8 cellular contexts compared by ENCODE assay signal in genomic region chr9:83956288-83957028, GRCh38. TPM values are rescaled to one million over a fixed set of nuclear protein-coding genes. Genes with fewer than 3 reads are reported as not detected.
A peak's percentile ranks its signal among the peaks of the same experiment; 100 is the strongest.
DNase-seq lines count a peak whose midpoint lies in the region; ATAC-seq and TF ChIP-seq lines count a peak whose summit lies in the region.

No MANE protein-coding gene starts in this region.

- WGBS in testis, 2 donors, result 0 to 1% methylated on average over 32 to 61 of the region's 61 CpGs

- TF ChIP-seq CTCF in AG10803 (conservative IDR thresholded peaks at IDR 0.05; ENCODE audit: low read length), result no peak
- TF ChIP-seq CTCF in testis (IDR thresholded peaks at IDR 0.05), result no peak

- H3K4me3 ChIP-seq in AG10803 (ENCODE audit: low read length) (peak overlapping the region; percentile 75), testis (peak overlapping the region; percentile 89 to 95)

- no peaks in the 10 kb centered on the region for H3K9me3 Mint-ChIP-seq in natural killer cell treated with Interleukin-12 subunit alpha and Interleukin-12 subunit beta and Interleukin-15 and Interleukin-18, amount 100 ng/mL, for 72 hours

- H3K4me1 ChIP-seq in testis, result peaks cover 11% of the 10 kb centered on the region

- H3K36me3 Mint-ChIP-seq in natural killer cell treated with Interleukin-12 subunit alpha and Interleukin-12 subunit beta and Interleukin-15 and Interleukin-18, amount 100 ng/mL, for 72 hours, result no peaks in the 10 kb centered on the region

- intact Hi-C loops in testis (cut with DNase I; ENCODE audit: low total_unique reads), result no loop called here

- no peak for TF ChIP-seq POLR2A in testis (IDR thresholded peaks at IDR 0.05)

- H3K27ac Mint-ChIP-seq in natural killer cell treated with Interleukin-12 subunit alpha and Interleukin-12 subunit beta and Interleukin-15 and Interleukin-18, amount 100 ng/mL, for 72 hours, result peak overlapping the region; percentile 100

- H3K9me3 ChIP-seq in testis, result no peaks in the 10 kb centered on the region

- H3K4me3 Mint-ChIP-seq in natural killer cell treated with Interleukin-12 subunit alpha and Interleukin-12 subunit beta and Interleukin-15 and Interleukin-18, amount 100 ng/mL, for 72 hours, result peak overlapping the region; percentile 97

- no peaks in the 10 kb centered on the region for H3K27me3 Mint-ChIP-seq in natural killer cell treated with Interleukin-12 subunit alpha and Interleukin-12 subunit beta and Interleukin-15 and Interleukin-18, amount 100 ng/mL, for 72 hours

- H3K27ac ChIP-seq in testis, result peak overlapping the region; percentile 92

- no peaks in the 10 kb centered on the region for H3K36me3 ChIP-seq in testis (ENCODE audit: low read depth, missing control alignments)

- H3K4me1 Mint-ChIP-seq in natural killer cell treated with Interleukin-12 subunit alpha and Interleukin-12 subunit beta and Interleukin-15 and Interleukin-18, amount 100 ng/mL, for 72 hours (ENCODE audit: low read depth in 2 of 2), result peaks cover 17 to 18% of the 10 kb centered on the region in 2 donors

- DNase-seq in AG10803 (ENCODE audit: low read depth) (peak; percentile 65), NCI-H748 (lab: John Stamatoyannopoulos, UW; ENCODE audit: unreplicated experiment) (peak; percentile 86), fibroblast of peridontal ligament (ENCODE audit: extremely low read depth) (peak; percentile 57), testis (peak; percentile 87)
- peak; percentile 80 to 83 for DNase-seq in activated T-cell treated with anti-CD3 and anti-CD28 coated beads, Interleukin-2, amount 50 U/mL, for 48 hours
- peak; percentile 84 for DNase-seq in natural killer cell treated with Interleukin-12 subunit alpha and Interleukin-12 subunit beta and Interleukin-15 and Interleukin-18, amount 100 ng/mL, for 72 hours (ENCODE audit: low spot score)

- H3K27me3 ChIP-seq in testis, result no peaks in the 10 kb centered on the region

- ATAC-seq in GM18870 (IDR thresholded peaks at IDR 0.05; ENCODE audit: unreplicated experiment) (peak; percentile 74), HG03103 (IDR thresholded peaks at IDR 0.05; ENCODE audit: low read depth, unreplicated experiment) (peak; percentile 65)
- peak; percentile 89 to 92 for ATAC-seq in natural killer cell treated with Interleukin-12 subunit alpha and Interleukin-12 subunit beta and Interleukin-15 and Interleukin-18, amount 100 ng/mL, for 72 hours

RNA-seq across cellular contexts. Expression of gene HNRNPK, which starts 23.6 kb away (rescaled TPM):
- 100 to 1,000 TPM; 545 to 772 TPM for total RNA-seq in natural killer cell treated with Interleukin-12 subunit alpha and Interleukin-12 subunit beta and Interleukin-15 and Interleukin-18, amount 100 ng/mL, for 72 hours
- 100 to 1,000 TPM; 415 to 508 TPM for total RNA-seq in testis
- polyA plus RNA-seq in testis (ENCODE audit: insufficient read depth, low read depth, low replicate concordance), result 496 TPM

RNA-seq across cellular contexts. Expression of gene RMI1, which starts 24.1 kb away (rescaled TPM):
- 10 to 100 TPM; 12.8 to 16.1 TPM for total RNA-seq in natural killer cell treated with Interleukin-12 subunit alpha and Interleukin-12 subunit beta and Interleukin-15 and Interleukin-18, amount 100 ng/mL, for 72 hours
- total RNA-seq in testis, result 10 to 100 TPM; 12.0 to 13.9 TPM
- polyA plus RNA-seq in testis (ENCODE audit: insufficient read depth, low read depth, low replicate concordance), result 10.7 TPM

RNA-seq across cellular contexts. Expression of gene KIF27, which starts 35.2 kb away (rescaled TPM):
- 1 to 10 TPM; 2.6 to 4.0 TPM for total RNA-seq in natural killer cell treated with Interleukin-12 subunit alpha and Interleukin-12 subunit beta and Interleukin-15 and Interleukin-18, amount 100 ng/mL, for 72 hours
- total RNA-seq in testis, result 10 to 100 TPM; 22.5 to 29.4 TPM
- polyA plus RNA-seq in testis (ENCODE audit: insufficient read depth, low read depth, low replicate concordance), result 16.1 TPM

Comparison
In these comparisons a context has a peak if more than half of its experiments do, and no peak if none do; other contexts are left out.
1. Peak in every context shown above with its lines: DNase-seq, ATAC-seq, H3K4me3 ChIP-seq and H3K27ac ChIP-seq.
2. RNA of gene KIF27, which starts 35.2 kb away (total RNA-seq): 22.5 to 29.4 TPM in testis; 2.6 to 4.0 TPM in natural killer cell treated with Interleukin-12 subunit alpha and Interleukin-12 subunit beta and Interleukin-15 and Interleukin-18, amount 100 ng/mL, for 72 hours; every median in the first group is over 4 times any median in the second.